Comparison of ENCODE assay signal across 1 cellular context in genomic region chr6:155254139-155254538, GRCh38.
TF ChIP-seq lines count a peak whose summit lies in the region.

No MANE protein-coding gene starts in this region.

TF ChIP-seq in GM23338, 12 proteins besides CTCF, POLR2A, EP300 and RAD21:
- TF ChIP-seq EZH2phosphoT487 (IDR thresholded peaks at IDR 0.05; ENCODE audit: unreplicated experiment) = no peak
TF ChIP-seq in GM23338: peak in this region for 0.
